18 cellular contexts compared by ENCODE assay signal in the genomic region with DNA sequence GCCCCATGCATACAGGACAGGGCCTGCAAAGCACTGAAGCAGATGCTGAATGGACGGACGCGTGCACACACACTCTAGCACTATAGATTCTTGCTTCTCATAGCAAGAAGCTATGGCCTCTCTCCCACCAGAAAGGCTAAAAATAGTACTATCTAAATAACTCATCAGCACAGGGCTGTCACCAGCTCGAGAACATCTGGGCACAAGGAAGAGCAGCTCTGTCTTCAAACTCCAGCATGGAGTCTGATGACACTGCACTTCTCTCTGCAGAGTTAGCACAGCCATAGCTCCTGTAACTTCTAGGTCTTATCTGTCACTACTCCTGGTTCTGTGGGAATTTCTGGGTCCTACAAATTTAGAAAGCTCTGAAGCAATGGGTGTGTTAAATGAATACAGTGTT.
DNase-seq lines count a peak whose midpoint lies in the region; ATAC-seq and TF ChIP-seq lines count a peak whose summit lies in the region.
"Had no signal": no experiment of that assay in that cellular context is flagged by ENCODE, and none has a peak within 500 bp of the region (broad histone marks: within the 10 kb centered on the region; RNA-seq: fewer than 3 reads in every experiment).

No MANE protein-coding gene starts in this region.

- no peak for ATAC-seq in natural killer cell treated with Interleukin-12 subunit alpha and Interleukin-12 subunit beta and Interleukin-15 and Interleukin-18, amount 100 ng/mL, for 72 hours
- ATAC-seq: CD8-positive, alpha-beta T cell; GM23338 had no signal

- H3K27ac ChIP-seq in MM.1S (ENCODE audit: low read length): peak overlapping the region; percentile 40; the same call in 1 of the 2 replicates
- H3K27ac ChIP-seq: BLaER1, C4-2B had no signal

- H3K27me3 ChIP-seq in MM.1S (replicated peaks; ENCODE audit: insufficient read depth, low read length): no peaks in the 10 kb centered on the region
- H3K27me3 ChIP-seq: BLaER1 had no signal

- no peak overlapping the region for H3K4me3 Mint-ChIP-seq in type B pancreatic cell
- no peak overlapping the region for H3K4me3 Mint-ChIP-seq in natural killer cell treated with Interleukin-12 subunit alpha and Interleukin-12 subunit beta and Interleukin-15 and Interleukin-18, amount 100 ng/mL, for 72 hours
- H3K4me3 Mint-ChIP-seq: B cell; CD4-positive, CD25-positive, alpha-beta regulatory T cell; CD8-positive, alpha-beta T cell; GM23338; HFFc6 had no signal

- no peaks in the 10 kb centered on the region for H4K20me1 ChIP-seq in MM.1S (ENCODE audit: insufficient read depth, low read length)
- H4K20me1 ChIP-seq: BLaER1 had no signal

- H3K4me2 ChIP-seq in MM.1S (ENCODE audit: low read depth, low read length): peak overlapping the region; percentile 8; the same call in 1 of the 2 replicates
- H3K4me2 ChIP-seq: BLaER1, GM23338 had no signal

- in situ Hi-C loops in ACHN (cut with HindIII; ENCODE audit: low pct_ligation_motif_present, low pct_unique_long_range_greater_than_20kb, low sequenced_read_pairs): no loop called here

- H3K4me3 ChIP-seq in MM.1S (ENCODE audit: low read length): no peak overlapping the region
- H3K4me3 ChIP-seq: BLaER1, GM23338, HAP-1 had no signal

- H3F3A ChIP-seq in MM.1S (ENCODE audit: insufficient read depth, low read length): no peaks in the 10 kb centered on the region; the same call in 1 of the 2 replicates

- H3K4me1 Mint-ChIP-seq in type B pancreatic cell (ENCODE audit: unreplicated experiment): peaks cover 21% of the 10 kb centered on the region
- no peaks in the 10 kb centered on the region for H3K4me1 Mint-ChIP-seq in natural killer cell treated with Interleukin-12 subunit alpha and Interleukin-12 subunit beta and Interleukin-15 and Interleukin-18, amount 100 ng/mL, for 72 hours (ENCODE audit: low read depth in 2 of 2)

- peaks cover 5% of the 10 kb centered on the region for H3K36me3 Mint-ChIP-seq in type B pancreatic cell
- no peaks in the 10 kb centered on the region for H3K36me3 Mint-ChIP-seq in natural killer cell treated with Interleukin-12 subunit alpha and Interleukin-12 subunit beta and Interleukin-15 and Interleukin-18, amount 100 ng/mL, for 72 hours
- H3K36me3 Mint-ChIP-seq: CD4-positive, CD25-positive, alpha-beta regulatory T cell; CD8-positive, alpha-beta T cell had no signal

- H3K27me3 Mint-ChIP-seq in type B pancreatic cell: no peaks in the 10 kb centered on the region
- H3K27me3 Mint-ChIP-seq in natural killer cell treated with Interleukin-12 subunit alpha and Interleukin-12 subunit beta and Interleukin-15 and Interleukin-18, amount 100 ng/mL, for 72 hours: peaks cover 34 to 44% of the 10 kb centered on the region in 2 donors

- no peaks in the 10 kb centered on the region for H3K36me3 ChIP-seq in MM.1S (replicated peaks; ENCODE audit: insufficient read depth, low read length)
- H3K36me3 ChIP-seq: BLaER1, HAP-1 had no signal

- H3K9me2 ChIP-seq in MM.1S (replicated peaks; ENCODE audit: insufficient read depth, low read length): 0 out of 2 replicates have a peak, but pooled peaks cover 3% of the 10 kb centered on the region

- H3K27ac Mint-ChIP-seq in type B pancreatic cell: peak overlapping the region; percentile 61
- no peak overlapping the region for H3K27ac Mint-ChIP-seq in natural killer cell treated with Interleukin-12 subunit alpha and Interleukin-12 subunit beta and Interleukin-15 and Interleukin-18, amount 100 ng/mL, for 72 hours
- H3K27ac Mint-ChIP-seq: B cell; CD4-positive, CD25-positive, alpha-beta regulatory T cell; CD8-positive, alpha-beta T cell; GM23338; HFFc6 had no signal

- H3K9me3 ChIP-seq in MM.1S (replicated peaks; ENCODE audit: insufficient read depth, low read length): no peaks in the 10 kb centered on the region
- H3K9me3 ChIP-seq: Caco-2, HAP-1 had no signal

- H3K4me1 ChIP-seq in MM.1S (ENCODE audit: low read length): peaks cover 38% of the 10 kb centered on the region
- H3K4me1 ChIP-seq: Caco-2, HAP-1 had no signal

- H2AFZ ChIP-seq in MM.1S (ENCODE audit: low read length): no peak overlapping the region
- H2AFZ ChIP-seq: GM23338 had no signal

- no peaks in the 10 kb centered on the region for H3K9me3 Mint-ChIP-seq in type B pancreatic cell
- H3K9me3 Mint-ChIP-seq in natural killer cell treated with Interleukin-12 subunit alpha and Interleukin-12 subunit beta and Interleukin-15 and Interleukin-18, amount 100 ng/mL, for 72 hours: no peaks in the 10 kb centered on the region
- H3K9me3 Mint-ChIP-seq: CD8-positive, alpha-beta T cell; GM23338; HFFc6 had no signal

- TF ChIP-seq CTCF in MM.1S (IDR thresholded peaks at IDR 0.05; ENCODE audit: low read length) (no peak), type B pancreatic cell (conservative IDR thresholded peaks at IDR 0.05) (no peak)

- H3K9ac ChIP-seq in MM.1S (ENCODE audit: low read length): no peak overlapping the region
- H3K9ac ChIP-seq: BLaER1 had no signal

- DNase-seq in MM.1S (peak; percentile 55), NCI-H69 (lab: John Stamatoyannopoulos, UW) (peak; percentile 47), left kidney (ENCODE audit: low read depth, low spot score) (peak; percentile 47), type B pancreatic cell (ENCODE audit: extremely low spot score, unreplicated experiment) (no peak), ACHN (no peak)
- no peak for DNase-seq in natural killer cell treated with Interleukin-12 subunit alpha and Interleukin-12 subunit beta and Interleukin-15 and Interleukin-18, amount 100 ng/mL, for 72 hours (ENCODE audit: low spot score)
- DNase-seq: Caco-2; CD4-positive, CD25-positive, alpha-beta regulatory T cell; CD8-positive, alpha-beta T cell; DMS53; DMS79 treated with DMSO at 0.1 percent for 48 hours; GF-D8; HFFc6 had no signal

- peaks cover 57% of the 10 kb centered on the region for H3K79me2 ChIP-seq in MM.1S (ENCODE audit: low read length)

Comparison
In these comparisons a context has a peak if more than half of its experiments do, and no peak if none do; other contexts are left out.
1. DNase-seq: peak in MM.1S (single experiment), NCI-H69 (single experiment) and left kidney (single experiment); none in type B pancreatic cell (single experiment), natural killer cell treated with Interleukin-12 subunit alpha and Interleukin-12 subunit beta and Interleukin-15 and Interleukin-18, amount 100 ng/mL, for 72 hours (single experiment) and ACHN (single experiment).